Comparison of ENCODE assay signal across 15 cellular contexts in genomic region chr13:97719759-97720158, GRCh38.
"Had no signal": no experiment of that assay in that cellular context is flagged by ENCODE, and none has a peak within 500 bp of the region (broad histone marks: within the 10 kb centered on the region; RNA-seq: fewer than 3 reads in every experiment).

No MANE protein-coding gene starts in this region.

- H3K27ac ChIP-seq: body of pancreas, right atrium auricular region, upper lobe of left lung had no signal

- H3K36me3 ChIP-seq: right atrium auricular region, upper lobe of left lung had no signal

- H3K9me3 ChIP-seq: body of pancreas, right atrium auricular region, upper lobe of left lung had no signal

- H3K27me3 ChIP-seq: body of pancreas, right atrium auricular region, upper lobe of left lung had no signal

- DNase-seq: activated CD4-positive, alpha-beta T cell treated with anti-CD3 and anti-CD28 coated beads, Interleukin-2, amount 10 ng/mL, durations not matched to agents 24 days and 14 days; activated CD4-positive, CD25-positive, alpha-beta regulatory T cell; activated CD8-positive, alpha-beta memory T cell treated with anti-CD3 and anti-CD28 coated beads, Interleukin-2, amount 50 U/mL, for 4 hours; activated CD8-positive, alpha-beta T cell treated with anti-CD3 and anti-CD28 coated beads, Interleukin-2, amount 10 ng/mL, durations not matched to agents 7 days and 5 days; activated gamma-delta T cell; activated T-cell treated with anti-CD3 and anti-CD28 coated beads, Interleukin-2, amount 50 U/mL, for 72 hours; body of pancreas; effector CD8-positive, alpha-beta T cell; stimulated activated naive CD8-positive, alpha-beta T cell treated with anti-CD3 and anti-CD28 coated beads, Interleukin-15, amount 100 ng/mL, for 72 hours; SW 1271; upper lobe of left lung had no signal

- H3K4me3 ChIP-seq: body of pancreas, right atrium auricular region, upper lobe of left lung had no signal

- FAIRE-seq: endothelial cell of umbilical vein, frontal cortex, islet of Langerhans had no signal

- H3K4me1 ChIP-seq: right atrium auricular region had no signal
